In genomic region chr19:34277244-34277643, GRCh38 we compare ENCODE assay signal across 1 cellular context.
TF ChIP-seq lines count a peak whose summit lies in the region.

No MANE protein-coding gene starts in this region.

TF ChIP-seq in endothelial cell of umbilical vein, 7 proteins besides CTCF, POLR2A, EP300 and RAD21:
- TF ChIP-seq POLR2AphosphoS5 (IDR thresholded peaks at IDR 0.05; ENCODE audit: insufficient read depth, low read depth, low read length) (no peak), EZH2 (IDR thresholded peaks at IDR 0.05; ENCODE audit: borderline replicate concordance, low read depth, low read length, severe bottlenecking) (no peak), MAX (IDR thresholded peaks at IDR 0.05; ENCODE audit: insufficient read depth, insufficient read length) (no peak), MYC (IDR thresholded peaks at IDR 0.05; ENCODE audit: low read depth, low read length) (no peak), GATA2 (IDR thresholded peaks at IDR 0.05; ENCODE audit: insufficient read depth, insufficient read length, low read depth, low read length) (no peak), JUN (IDR thresholded peaks at IDR 0.05; ENCODE audit: borderline replicate concordance, insufficient read depth, insufficient read length, low read depth) (no peak), FOS (IDR thresholded peaks at IDR 0.05; ENCODE audit: borderline replicate concordance, insufficient read depth, low read length) (no peak)
